ENCODE assay signal across 8 cellular contexts in genomic region chr15:93028111-93028631, GRCh38.
A peak's percentile ranks its signal among the peaks of the same experiment; 100 is the strongest.
DNase-seq lines count a peak whose midpoint lies in the region; ATAC-seq and TF ChIP-seq lines count a peak whose summit lies in the region.

No MANE protein-coding gene starts in this region.

- H3K4me2 ChIP-seq in SK-N-SH, result no peak overlapping the region

- TF ChIP-seq EP300 in SK-N-SH (IDR thresholded peaks at IDR 0.05; ENCODE audit: borderline replicate concordance in 1 of 2, low read depth in 1 of 2, low read length in 1 of 2), result no peak

- TF ChIP-seq CTCF in SK-N-SH (IDR thresholded peaks at IDR 0.05), result no peak
- TF ChIP-seq CTCF in MCF 10A (IDR thresholded peaks at IDR 0.05; ENCODE audit: unreplicated experiment), result no peak
- TF ChIP-seq CTCF in liver (IDR thresholded peaks at IDR 0.05; ENCODE audit: low read depth, low read length, missing input control), result no peak

- 0 out of 2 replicates have a peak, but pooled peaks cover 1% of the 10 kb centered on the region for H3K79me2 ChIP-seq in SK-N-SH (ENCODE audit: insufficient read depth)

- H3F3A ChIP-seq in SK-N-SH (replicated peaks; ENCODE audit: insufficient read depth), result peaks cover 29% of the 10 kb centered on the region

- H3K27ac Mint-ChIP-seq in MCF 10A (ENCODE audit: low read depth, unreplicated experiment), result peak overlapping the region; percentile 95

- no peak for ATAC-seq in SK-N-SH treated with all-trans-retinoic acid at 6 μM for 48 hours

- H3K9me3 Mint-ChIP-seq in MCF 10A (ENCODE audit: unreplicated experiment), result no peaks in the 10 kb centered on the region

- intact Hi-C loops in MCF 10A (cut with micrococcal nuclease), result loop anchor here (2.0 to 10.0 kb wide), 2 partner anchors 223 to 1207 kb away; partner anchors contain the start of gene MCTP2

- H3K4me3 Mint-ChIP-seq in MCF 10A (ENCODE audit: unreplicated experiment), result peak overlapping the region; percentile 44

- no peaks in the 10 kb centered on the region for H3K27me3 Mint-ChIP-seq in MCF 10A (ENCODE audit: insufficient read depth, unreplicated experiment)

- no peak overlapping the region for H3K9ac ChIP-seq in SK-N-SH
- no peak overlapping the region for H3K9ac ChIP-seq in liver (ENCODE audit: low read depth in 1 of 2, low read length in 2 of 2)

- no peaks in the 10 kb centered on the region for H3K9me2 ChIP-seq in SK-N-SH

- H3K9me3 ChIP-seq in SK-N-SH, result no peaks in the 10 kb centered on the region
- H3K9me3 ChIP-seq in liver (ENCODE audit: control insufficient read depth in 4 of 4, low read length in 3 of 4), result no peaks in the 10 kb centered on the region

- no peaks in the 10 kb centered on the region for H3K27me3 ChIP-seq in SK-N-SH (ENCODE audit: insufficient read depth)
- no peaks in the 10 kb centered on the region for H3K27me3 ChIP-seq in liver (ENCODE audit: control insufficient read depth in 4 of 4, insufficient read depth in 4 of 4, low read length in 3 of 4)

- TF ChIP-seq RAD21 in SK-N-SH (IDR thresholded peaks at IDR 0.05; ENCODE audit: low read length), result no peak
- TF ChIP-seq RAD21 in liver (IDR thresholded peaks at IDR 0.05), result no peak

- H3K4me1 Mint-ChIP-seq in MCF 10A (ENCODE audit: insufficient read depth, unreplicated experiment), result peaks cover 41% of the 10 kb centered on the region

- POLR2A ChIA-PET in SK-N-SH (lab: Yijun Ruan, JAX) (interaction anchor here (0.6 kb wide), 1 partner anchor 121 kb away, joined by 4 read pairs; no protein-coding TSS in a partner anchor), MCF 10A (lab: Yijun Ruan, JAX) (interaction anchor here (0.6 to 3.3 kb wide), 11 partner anchors 10 to 1092 kb away, joined by 3 to 17 read pairs (median 4); no protein-coding TSS in a partner anchor)

- H3K36me3 ChIP-seq in SK-N-SH (replicated peaks in 1 of 2; ENCODE audit: control insufficient read depth in 1 of 2, insufficient read depth in 2 of 2, low read length in 1 of 2) (peaks cover 29 to 54% of the 10 kb centered on the region in 2 experiments), liver (ENCODE audit: control insufficient read depth in 4 of 4, insufficient read depth in 3 of 4, low read depth in 1 of 4, low read length in 3 of 4) (peaks cover 2 to 26% (median 13%) of the 10 kb centered on the region in 4 donors)

- H3K4me3 ChIP-seq in SK-N-SH (ENCODE audit: low read depth in 2 of 2, low read length in 1 of 2), result no peak overlapping the region
- H3K4me3 ChIP-seq in liver (ENCODE audit: low read depth in 1 of 3, low read length in 3 of 3), result no peak overlapping the region

- CTCF ChIA-PET in SK-N-SH (lab: Yijun Ruan, JAX), result interaction anchor here (0.8 to 10.7 kb wide), 9 partner anchors 9 to 1092 kb away, joined by 3 to 191 read pairs (median 4); no protein-coding TSS in a partner anchor
- CTCF ChIA-PET in MCF 10A (lab: Yijun Ruan, JAX), result interaction anchor here (0.6 to 9.8 kb wide), 11 partner anchors 9 to 1104 kb away, joined by 3 to 117 read pairs (median 5); no protein-coding TSS in a partner anchor

- H4K20me1 ChIP-seq in SK-N-SH (ENCODE audit: insufficient read depth), result peaks cover 43% of the 10 kb centered on the region

- H3K4me1 ChIP-seq in SK-N-SH (ENCODE audit: control insufficient read depth in 1 of 2, insufficient read depth in 2 of 2, low read depth in 1 of 2, low read length in 1 of 2), result peaks cover 19 to 20% of the 10 kb centered on the region in 2 experiments; a peak in 3 of 4 replicates
- H3K4me1 ChIP-seq in liver (ENCODE audit: control insufficient read depth in 4 of 4, insufficient read depth in 4 of 4, low read length in 3 of 4), result peaks cover 11 to 52% (median 40%) of the 10 kb centered on the region in 4 donors

- peaks cover 81% of the 10 kb centered on the region for H3K36me3 Mint-ChIP-seq in MCF 10A (ENCODE audit: insufficient read depth, unreplicated experiment)

- DNase-seq in SK-N-SH, result no peak
- no peak for DNase-seq in MCF 10A (ENCODE audit: unreplicated experiment)
- no peak for DNase-seq in substantia nigra (lab: John Stamatoyannopoulos, UW)
- DNase-seq in DMS53 treated with DMSO at 0.1 percent for 48 hours (lab: John Stamatoyannopoulos, UW; ENCODE audit: unreplicated experiment), result no peak
- no peak for DNase-seq in NCI-H1436 treated with DMSO at 0.1 percent for 48 hours (lab: John Stamatoyannopoulos, UW)
- no peak for DNase-seq in stimulated activated CD4-positive, alpha-beta T cell treated with anti-CD3 and anti-CD28 coated beads, Interleukin-1b, Interleukin-23, amount 100 ng/mL, for 48 hours

- no peak overlapping the region for H2AFZ ChIP-seq in SK-N-SH (ENCODE audit: low read depth)

- 83% methylated on average over 10 of the region's 13 CpGs for WGBS in SK-N-SH (ENCODE audit: low lambda C conversion rate)
- WGBS in liver, result 68% methylated on average over 13 of the region's 13 CpGs

- H3K27ac ChIP-seq in SK-N-SH (ENCODE audit: low read depth in 2 of 2, low read length in 1 of 2) (peak overlapping the region in 1 of 2 experiments; percentile 51; a peak in 2 of 4 replicates), liver (ENCODE audit: low read depth in 1 of 2, low read length in 2 of 2) (peak overlapping the region; percentile 65 to 75), substantia nigra (ENCODE audit: low read depth, low read length, poor library complexity, severe bottlenecking) (peak overlapping the region; percentile 9)

- no TSS peak for BruUV-seq in MCF 10A (replicated peaks; lab: Mats Ljungman, UMichigan)

TF ChIP-seq in SK-N-SH treated with all-trans-retinoic acid at 6 μM for 48 hours, 23 proteins besides CTCF, POLR2A, EP300 and RAD21:
- TF ChIP-seq GLIS3 (CRISPR knock-in tag; IDR thresholded peaks at IDR 0.05), result 0 out of 2 replicates have a peak, but pooled peaks have one; percentile 54
- TF ChIP-seq SNAI2 (CRISPR knock-in tag; IDR thresholded peaks at IDR 0.05), result no peak
- TF ChIP-seq, protein P1, sequence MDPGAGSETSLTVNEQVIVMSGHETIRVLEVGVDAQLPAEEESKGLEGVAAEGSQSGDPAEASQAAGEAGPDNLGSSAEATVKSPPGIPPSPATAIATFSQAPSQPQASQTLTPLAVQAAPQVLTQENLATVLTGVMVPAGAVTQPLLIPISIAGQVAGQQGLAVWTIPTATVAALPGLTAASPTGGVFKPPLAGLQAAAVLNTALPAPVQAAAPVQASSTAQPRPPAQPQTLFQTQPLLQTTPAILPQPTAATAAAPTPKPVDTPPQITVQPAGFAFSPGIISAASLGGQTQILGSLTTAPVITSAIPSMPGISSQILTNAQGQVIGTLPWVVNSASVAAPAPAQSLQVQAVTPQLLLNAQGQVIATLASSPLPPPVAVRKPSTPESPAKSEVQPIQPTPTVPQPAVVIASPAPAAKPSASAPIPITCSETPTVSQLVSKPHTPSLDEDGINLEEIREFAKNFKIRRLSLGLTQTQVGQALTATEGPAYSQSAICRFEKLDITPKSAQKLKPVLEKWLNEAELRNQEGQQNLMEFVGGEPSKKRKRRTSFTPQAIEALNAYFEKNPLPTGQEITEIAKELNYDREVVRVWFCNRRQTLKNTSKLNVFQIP (CRISPR knock-in tag; IDR thresholded peaks at IDR 0.05; ENCODE audit: borderline replicate concordance, low read depth), result no peak
- no peak for TF ChIP-seq OSR1 (CRISPR knock-in tag; IDR thresholded peaks at IDR 0.05)
- TF ChIP-seq TCF4 (CRISPR knock-in tag; IDR thresholded peaks at IDR 0.05; ENCODE audit: borderline replicate concordance), result no peak

TF ChIP-seq in SK-N-SH, 30 proteins besides CTCF, POLR2A, EP300 and RAD21 (continues in another document):
- TF ChIP-seq TEAD4 (IDR thresholded peaks at IDR 0.05; ENCODE audit: borderline replicate concordance, insufficient read depth), result no peak
- TF ChIP-seq MXI1 (IDR thresholded peaks at IDR 0.05; ENCODE audit: low read depth, low read length), result no peak
- TF ChIP-seq USF1 (IDR thresholded peaks at IDR 0.05; ENCODE audit: borderline replicate concordance, low read depth), result no peak
- TF ChIP-seq GABPA (IDR thresholded peaks at IDR 0.05; ENCODE audit: low read depth), result no peak
- no peak for TF ChIP-seq GATA2 (CRISPR knock-in tag; IDR thresholded peaks at IDR 0.05)
- TF ChIP-seq SIN3A (IDR thresholded peaks at IDR 0.05; ENCODE audit: borderline replicate concordance, low read depth, low read length), result no peak
- no peak for TF ChIP-seq RXRA (IDR thresholded peaks at IDR 0.05; ENCODE audit: borderline replicate concordance, low read depth)
- TF ChIP-seq NRF1 (IDR thresholded peaks at IDR 0.05; ENCODE audit: low read depth, low read length), result no peak
- TF ChIP-seq NFIC (IDR thresholded peaks at IDR 0.05; ENCODE audit: borderline replicate concordance), result no peak
- TF ChIP-seq JUND (IDR thresholded peaks at IDR 0.05), result no peak

TF ChIP-seq in liver, 16 proteins besides CTCF, POLR2A, EP300 and RAD21 (continues in another document):
- TF ChIP-seq NR2F2 (IDR thresholded peaks at IDR 0.05) (no peak), ZBTB33 (IDR thresholded peaks at IDR 0.05) (no peak)
